In the genomic region with DNA sequence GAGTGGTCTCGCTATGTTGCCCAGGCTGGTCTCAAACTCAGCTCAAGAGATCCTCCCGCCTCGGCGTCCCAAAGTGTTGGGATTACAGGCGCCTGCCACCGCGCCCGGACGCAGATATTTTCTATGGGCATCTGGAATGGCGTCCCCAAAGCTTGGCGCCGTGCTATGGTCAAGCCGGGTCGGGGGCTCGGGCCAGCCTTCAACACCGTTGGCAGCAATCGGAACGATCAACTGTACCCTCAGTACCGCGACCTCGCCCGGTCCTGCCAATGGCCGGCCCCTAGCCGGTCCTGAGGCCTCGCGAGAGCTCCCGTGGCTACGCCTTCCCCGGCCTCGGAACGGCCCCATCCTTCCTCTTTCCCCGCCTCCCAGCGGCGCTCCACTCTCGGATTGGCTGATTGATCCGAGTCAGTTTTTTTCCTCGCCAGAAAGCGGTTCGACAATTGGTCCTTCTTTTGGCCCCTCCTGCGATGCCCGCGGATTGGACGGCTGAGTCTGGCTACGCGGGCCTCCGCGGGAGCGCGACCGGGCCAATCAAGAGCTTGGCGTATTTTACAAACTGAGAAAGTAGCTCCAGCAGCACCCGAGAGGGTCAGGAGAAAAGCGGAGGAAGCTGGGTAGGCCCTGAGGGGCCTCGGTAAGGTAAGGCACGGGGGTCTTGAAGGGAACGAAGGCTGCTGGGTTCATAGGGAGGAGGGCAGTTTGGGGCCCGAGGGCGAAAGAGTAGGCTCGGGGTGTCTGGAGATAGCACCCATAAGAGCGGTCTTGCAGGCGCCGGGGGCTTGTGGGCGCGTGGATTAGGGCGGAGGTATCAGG, we compare ENCODE assay signal across 8 cellular contexts. TPM values are rescaled to one million over a fixed set of nuclear protein-coding genes. Genes with fewer than 3 reads are reported as not detected.
DNase-seq lines count a peak whose midpoint lies in the region; ATAC-seq and TF ChIP-seq lines count a peak whose summit lies in the region.

A gene with protein sequence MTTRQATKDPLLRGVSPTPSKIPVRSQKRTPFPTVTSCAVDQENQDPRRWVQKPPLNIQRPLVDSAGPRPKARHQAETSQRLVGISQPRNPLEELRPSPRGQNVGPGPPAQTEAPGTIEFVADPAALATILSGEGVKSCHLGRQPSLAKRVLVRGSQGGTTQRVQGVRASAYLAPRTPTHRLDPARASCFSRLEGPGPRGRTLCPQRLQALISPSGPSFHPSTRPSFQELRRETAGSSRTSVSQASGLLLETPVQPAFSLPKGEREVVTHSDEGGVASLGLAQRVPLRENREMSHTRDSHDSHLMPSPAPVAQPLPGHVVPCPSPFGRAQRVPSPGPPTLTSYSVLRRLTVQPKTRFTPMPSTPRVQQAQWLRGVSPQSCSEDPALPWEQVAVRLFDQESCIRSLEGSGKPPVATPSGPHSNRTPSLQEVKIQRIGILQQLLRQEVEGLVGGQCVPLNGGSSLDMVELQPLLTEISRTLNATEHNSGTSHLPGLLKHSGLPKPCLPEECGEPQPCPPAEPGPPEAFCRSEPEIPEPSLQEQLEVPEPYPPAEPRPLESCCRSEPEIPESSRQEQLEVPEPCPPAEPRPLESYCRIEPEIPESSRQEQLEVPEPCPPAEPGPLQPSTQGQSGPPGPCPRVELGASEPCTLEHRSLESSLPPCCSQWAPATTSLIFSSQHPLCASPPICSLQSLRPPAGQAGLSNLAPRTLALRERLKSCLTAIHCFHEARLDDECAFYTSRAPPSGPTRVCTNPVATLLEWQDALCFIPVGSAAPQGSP (plus strand): TSS at position 548 of the 816 bp plus-strand sequence. CDS start 354 bp downstream, outside the sequence.

- TF ChIP-seq CTCF in GM10266 (IDR thresholded peaks at IDR 0.05; ENCODE audit: control insufficient read depth, insufficient read depth, low read depth, missing control alignments), result no peak
- TF ChIP-seq CTCF in omental fat pad (IDR thresholded peaks at IDR 0.05), result no peak
- no peak for TF ChIP-seq CTCF in thoracic aorta (IDR thresholded peaks at IDR 0.05)

- H3K4me1 ChIP-seq in thoracic aorta (ENCODE audit: control insufficient read depth in 1 of 2, low read depth in 2 of 2), result peaks cover 11 to 16% of the 10 kb centered on the region in 2 donors

- DNase-seq in GM10266 (ENCODE audit: extremely low spot score) (peak; percentile 98), NCI-H1092 treated with DMSO at 0.1 percent for 48 hours (lab: John Stamatoyannopoulos, UW) (peak; percentile 96), glomerular visceral epithelial cell (ENCODE audit: extremely low spot score) (peak; percentile 97), omental fat pad (ENCODE audit: low spot score) (peak; percentile 88), thoracic aorta (ENCODE audit: low spot score) (peak; percentile 87)
- peak; percentile 96 for DNase-seq in activated naive CD4-positive, alpha-beta T cell treated with anti-CD3 and anti-CD28 coated beads, Interleukin-2, amount 50 U/mL, for 16 hours

- peak within 1 kb of the TSS; percentile 93 for H3K4me3 ChIP-seq in thoracic aorta

- no peak within 1 kb of the TSS for H3K27ac ChIP-seq in thoracic aorta

- H3K27me3 ChIP-seq in thoracic aorta (replicated peaks; ENCODE audit: insufficient read depth), result no peaks in the 10 kb centered on the region

- H3K9me3 ChIP-seq in thoracic aorta, result no peaks in the 10 kb centered on the region

- ATAC-seq in HG02623 (IDR thresholded peaks at IDR 0.05; ENCODE audit: unreplicated experiment) (peak; percentile 97), SK-N-SH treated with all-trans-retinoic acid at 6 μM for 48 hours (peak; percentile 100), omental fat pad (ENCODE audit: low FRiP score) (peak; percentile 100), thoracic aorta (ENCODE audit: insufficient number of reproducible peaks, low FRiP score, low read depth) (peak; percentile 98)

- no peaks in the 10 kb centered on the region for H3K36me3 ChIP-seq in thoracic aorta

TF ChIP-seq in SK-N-SH treated with all-trans-retinoic acid at 6 μM for 48 hours, 23 proteins besides CTCF, POLR2A, EP300 and RAD21:
- TF ChIP-seq ZFP30 (CRISPR knock-in tag; IDR thresholded peaks at IDR 0.05), result no peak

RNA-seq across cellular contexts. Expression of the gene that starts here (rescaled TPM):
- 1 to 10 TPM in 1 of 4 donors, under 1 TPM in 1, not detected in 2; 0.37 to 1.6 TPM for total RNA-seq in omental fat pad
- under 1 TPM; 0.27 to 0.99 TPM for total RNA-seq in thoracic aorta

Comparison
In these comparisons a context has a peak if more than half of its experiments do, and no peak if none do; other contexts are left out.
1. Peak in DNase-seq, ATAC-seq and H3K4me3 ChIP-seq in thoracic aorta; RNA of the gene not detected or under 1 TPM.